ENCODE assay signal across 4 cellular contexts in genomic region chr21:6561168-6561567, GRCh38.
DNase-seq lines count a peak whose midpoint lies in the region; ATAC-seq and TF ChIP-seq lines count a peak whose summit lies in the region.
"Not testable (repeated sequence)": the region's sequence is repeated elsewhere in the genome, so short reads cannot be mapped to it uniquely, and the experiment has no call there.

No MANE protein-coding gene starts in this region.

- H3K4me1 ChIP-seq in left lung, right lobe of liver, upper lobe of right lung: not testable (repeated sequence)

- intact Hi-C loops in left lung (cut with DNase I); right lobe of liver (cut with DNase I); upper lobe of right lung (cut with DNase I): not testable (repeated sequence)

- not testable (repeated sequence) for H3K9me3 ChIP-seq in left lung, right lobe of liver, upper lobe of right lung

- not testable (repeated sequence) for TF ChIP-seq POLR2A in right lobe of liver (IDR thresholded peaks at IDR 0.05)

- H3K36me3 ChIP-seq in left lung, right lobe of liver, upper lobe of right lung: not testable (repeated sequence)

- H3K27ac ChIP-seq in left lung, right lobe of liver, upper lobe of right lung: not testable (repeated sequence)

- DNase-seq in left lobe of liver (ENCODE audit: low spot score); left lung; right lobe of liver; upper lobe of right lung: not testable (repeated sequence)

- no CpG with 5 or more reads among the region's 10 CpGs for WGBS in right lobe of liver (ENCODE audit: insufficient coverage, low coverage, low lambda C conversion rate, missing lambda C conversion rate)

- not testable (repeated sequence) for H3K27me3 ChIP-seq in left lung, right lobe of liver, upper lobe of right lung

- ATAC-seq in left lobe of liver: peak; percentile 66
- peak; percentile 71 for ATAC-seq in left lung
- ATAC-seq in right lobe of liver: peak; percentile 37 to 76 (median 68)
- ATAC-seq in upper lobe of right lung: peak; percentile 29

- not testable (repeated sequence) for H3K4me3 ChIP-seq in left lung, right lobe of liver, upper lobe of right lung

- not testable (repeated sequence) for TF ChIP-seq CTCF in left lung (IDR thresholded peaks at IDR 0.05); right lobe of liver (IDR thresholded peaks at IDR 0.05); upper lobe of right lung (IDR thresholded peaks at IDR 0.05)
